In the genomic region with DNA sequence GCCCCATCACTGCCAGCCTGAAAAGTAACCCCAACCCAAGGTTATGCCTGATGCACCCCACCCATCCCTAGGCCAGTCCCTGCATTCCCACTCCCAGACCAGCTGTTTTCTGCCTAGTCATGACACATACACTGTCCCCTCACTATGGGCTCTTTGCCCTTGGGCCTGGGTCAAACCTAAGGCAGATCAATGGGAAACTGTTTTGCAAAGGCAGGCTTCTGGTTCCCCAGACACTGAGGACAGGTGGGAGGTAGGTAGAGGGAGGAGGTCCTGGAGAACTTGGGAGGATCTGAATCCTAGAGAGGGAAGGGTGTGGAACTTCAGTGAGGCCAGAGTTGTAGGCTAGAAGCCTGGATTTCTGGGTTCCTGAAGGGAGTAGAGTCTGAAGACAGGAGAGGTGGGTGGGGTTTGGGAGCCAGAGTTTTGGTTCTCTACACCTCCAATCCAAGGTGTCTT, we compare ENCODE assay signal across 1 cellular context.
TF ChIP-seq lines count a peak whose summit lies in the region.

No MANE protein-coding gene starts in this region.

TF ChIP-seq in HEK293, 187 proteins besides CTCF, POLR2A, EP300 and RAD21 (continued from another document):
- TF ChIP-seq, protein P1, sequence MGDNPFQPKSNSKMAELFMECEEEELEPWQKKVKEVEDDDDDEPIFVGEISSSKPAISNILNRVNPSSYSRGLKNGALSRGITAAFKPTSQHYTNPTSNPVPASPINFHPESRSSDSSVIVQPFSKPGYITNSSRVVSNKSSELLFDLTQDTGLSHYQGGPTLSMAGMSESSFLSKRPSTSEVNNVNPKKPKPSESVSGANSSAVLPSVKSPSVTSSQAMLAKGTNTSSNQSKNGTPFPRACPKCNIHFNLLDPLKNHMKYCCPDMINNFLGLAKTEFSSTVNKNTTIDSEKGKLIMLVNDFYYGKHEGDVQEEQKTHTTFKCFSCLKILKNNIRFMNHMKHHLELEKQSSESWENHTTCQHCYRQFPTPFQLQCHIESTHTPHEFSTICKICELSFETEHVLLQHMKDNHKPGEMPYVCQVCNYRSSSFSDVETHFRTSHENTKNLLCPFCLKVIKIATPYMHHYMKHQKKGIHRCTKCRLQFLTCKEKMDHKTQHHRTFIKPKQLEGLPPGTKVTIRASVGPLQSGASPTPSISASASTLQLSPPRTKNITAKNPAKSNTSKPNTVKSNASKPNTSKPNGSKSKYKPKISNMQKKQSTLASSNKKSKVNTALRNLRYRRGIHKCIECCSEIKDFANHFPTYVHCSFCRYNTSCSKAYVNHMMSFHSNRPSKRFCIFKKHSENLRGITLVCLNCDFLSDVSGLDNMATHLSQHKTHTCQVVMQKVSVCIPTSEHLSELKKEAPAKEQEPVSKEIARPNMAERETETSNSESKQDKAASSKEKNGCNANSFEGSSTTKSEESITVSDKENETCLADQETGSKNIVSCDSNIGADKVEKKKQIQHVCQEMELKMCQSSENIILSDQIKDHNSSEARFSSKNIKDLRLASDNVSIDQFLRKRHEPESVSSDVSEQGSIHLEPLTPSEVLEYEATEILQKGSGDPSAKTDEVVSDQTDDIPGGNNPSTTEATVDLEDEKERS (tag by site-specific recombination; IDR thresholded peaks at IDR 0.05) = no peak
- TF ChIP-seq ZNF843 (tag by site-specific recombination; IDR thresholded peaks at IDR 0.05) (no peak), ZNF423 (tag by site-specific recombination; IDR thresholded peaks at IDR 0.05) (no peak), YY2 (tag by site-specific recombination; IDR thresholded peaks at IDR 0.05) (no peak), OVOL3 (tag by site-specific recombination; IDR thresholded peaks at IDR 0.05) (no peak), ZNF629 (tag by site-specific recombination; IDR thresholded peaks at IDR 0.05) (no peak), ZNF19 (tag by site-specific recombination; IDR thresholded peaks at IDR 0.05; ENCODE audit: low read depth) (no peak), ZNF16 (tag by site-specific recombination; IDR thresholded peaks at IDR 0.05; ENCODE audit: low read depth) (no peak), ZNF404 (tag by site-specific recombination; IDR thresholded peaks at IDR 0.05) (no peak), ZNF354C (tag by site-specific recombination; IDR thresholded peaks at IDR 0.05; ENCODE audit: borderline replicate concordance, low read depth) (no peak)
- TF ChIP-seq, protein P2, sequence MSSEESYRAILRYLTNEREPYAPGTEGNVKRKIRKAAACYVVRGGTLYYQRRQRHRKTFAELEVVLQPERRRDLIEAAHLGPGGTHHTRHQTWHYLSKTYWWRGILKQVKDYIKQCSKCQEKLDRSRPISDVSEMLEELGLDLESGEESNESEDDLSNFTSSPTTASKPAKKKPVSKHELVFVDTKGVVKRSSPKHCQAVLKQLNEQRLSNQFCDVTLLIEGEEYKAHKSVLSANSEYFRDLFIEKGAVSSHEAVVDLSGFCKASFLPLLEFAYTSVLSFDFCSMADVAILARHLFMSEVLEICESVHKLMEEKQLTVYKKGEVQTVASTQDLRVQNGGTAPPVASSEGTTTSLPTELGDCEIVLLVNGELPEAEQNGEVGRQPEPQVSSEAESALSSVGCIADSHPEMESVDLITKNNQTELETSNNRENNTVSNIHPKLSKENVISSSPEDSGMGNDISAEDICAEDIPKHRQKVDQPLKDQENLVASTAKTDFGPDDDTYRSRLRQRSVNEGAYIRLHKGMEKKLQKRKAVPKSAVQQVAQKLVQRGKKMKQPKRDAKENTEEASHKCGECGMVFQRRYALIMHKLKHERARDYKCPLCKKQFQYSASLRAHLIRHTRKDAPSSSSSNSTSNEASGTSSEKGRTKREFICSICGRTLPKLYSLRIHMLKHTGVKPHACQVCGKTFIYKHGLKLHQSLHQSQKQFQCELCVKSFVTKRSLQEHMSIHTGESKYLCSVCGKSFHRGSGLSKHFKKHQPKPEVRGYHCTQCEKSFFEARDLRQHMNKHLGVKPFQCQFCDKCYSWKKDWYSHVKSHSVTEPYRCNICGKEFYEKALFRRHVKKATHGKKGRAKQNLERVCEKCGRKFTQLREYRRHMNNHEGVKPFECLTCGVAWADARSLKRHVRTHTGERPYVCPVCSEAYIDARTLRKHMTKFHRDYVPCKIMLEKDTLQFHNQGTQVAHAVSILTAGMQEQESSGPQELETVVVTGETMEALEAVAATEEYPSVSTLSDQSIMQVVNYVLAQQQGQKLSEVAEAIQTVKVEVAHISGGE (tag by site-specific recombination; conservative IDR thresholded peaks at IDR 0.05; ENCODE audit: low read depth) = no peak
- TF ChIP-seq, protein P3, sequence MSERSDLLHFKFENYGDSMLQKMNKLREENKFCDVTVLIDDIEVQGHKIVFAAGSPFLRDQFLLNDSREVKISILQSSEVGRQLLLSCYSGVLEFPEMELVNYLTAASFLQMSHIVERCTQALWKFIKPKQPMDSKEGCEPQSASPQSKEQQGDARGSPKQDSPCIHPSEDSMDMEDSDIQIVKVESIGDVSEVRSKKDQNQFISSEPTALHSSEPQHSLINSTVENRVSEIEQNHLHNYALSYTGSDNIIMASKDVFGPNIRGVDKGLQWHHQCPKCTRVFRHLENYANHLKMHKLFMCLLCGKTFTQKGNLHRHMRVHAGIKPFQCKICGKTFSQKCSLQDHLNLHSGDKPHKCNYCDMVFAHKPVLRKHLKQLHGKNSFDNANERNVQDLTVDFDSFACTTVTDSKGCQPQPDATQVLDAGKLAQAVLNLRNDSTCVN (tag by site-specific recombination; optimal IDR thresholded peaks at IDR 0.05) = no peak
- TF ChIP-seq, protein P4, sequence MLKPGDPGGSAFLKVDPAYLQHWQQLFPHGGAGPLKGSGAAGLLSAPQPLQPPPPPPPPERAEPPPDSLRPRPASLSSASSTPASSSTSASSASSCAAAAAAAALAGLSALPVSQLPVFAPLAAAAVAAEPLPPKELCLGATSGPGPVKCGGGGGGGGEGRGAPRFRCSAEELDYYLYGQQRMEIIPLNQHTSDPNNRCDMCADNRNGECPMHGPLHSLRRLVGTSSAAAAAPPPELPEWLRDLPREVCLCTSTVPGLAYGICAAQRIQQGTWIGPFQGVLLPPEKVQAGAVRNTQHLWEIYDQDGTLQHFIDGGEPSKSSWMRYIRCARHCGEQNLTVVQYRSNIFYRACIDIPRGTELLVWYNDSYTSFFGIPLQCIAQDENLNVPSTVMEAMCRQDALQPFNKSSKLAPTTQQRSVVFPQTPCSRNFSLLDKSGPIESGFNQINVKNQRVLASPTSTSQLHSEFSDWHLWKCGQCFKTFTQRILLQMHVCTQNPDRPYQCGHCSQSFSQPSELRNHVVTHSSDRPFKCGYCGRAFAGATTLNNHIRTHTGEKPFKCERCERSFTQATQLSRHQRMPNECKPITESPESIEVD (tag by site-specific recombination; IDR thresholded peaks at IDR 0.05) = no peak
